In genomic region chr14:34231626-34232025, GRCh38 we compare ENCODE assay signal across 1 cellular context.
TF ChIP-seq lines count a peak whose summit lies in the region.

No MANE protein-coding gene starts in this region.

TF ChIP-seq in GM23338, 12 proteins besides CTCF, POLR2A, EP300 and RAD21 (continued from another document):
- TF ChIP-seq ZNF462 (CRISPR knock-in tag; IDR thresholded peaks at IDR 0.05) (no peak), EZH2phosphoT487 (IDR thresholded peaks at IDR 0.05; ENCODE audit: unreplicated experiment) (no peak)
TF ChIP-seq in GM23338: peak in this region for 0.
